1 cellular context compared by ENCODE assay signal in the genomic region with DNA sequence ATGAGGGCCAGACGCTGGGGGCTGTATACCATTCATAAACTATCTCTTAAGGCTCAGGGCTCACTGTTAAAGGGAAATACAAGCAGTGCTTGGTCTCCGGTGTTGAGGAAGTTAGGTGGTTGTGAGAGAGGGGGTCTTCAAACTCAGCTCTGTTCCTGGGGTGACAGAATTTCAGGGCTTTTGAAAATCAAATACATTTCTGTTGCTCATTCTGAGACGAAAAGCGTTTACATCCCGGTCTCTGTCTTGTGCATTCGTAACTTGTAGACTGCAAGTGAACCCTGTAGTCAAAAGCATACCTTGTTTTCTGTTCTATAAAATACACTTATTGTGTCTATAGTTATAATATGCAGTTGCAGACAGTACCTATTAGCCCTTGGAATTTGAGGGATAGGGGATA.
TF ChIP-seq lines count a peak whose summit lies in the region.

No MANE protein-coding gene starts in this region.

TF ChIP-seq in IMR-90, 13 proteins besides CTCF, POLR2A, EP300 and RAD21:
- TF ChIP-seq RCOR1 (IDR thresholded peaks at IDR 0.05; ENCODE audit: insufficient replicate concordance, low read length) (no peak), USF2 (IDR thresholded peaks at IDR 0.05; ENCODE audit: low read depth, low read length) (no peak), NFE2L2 (IDR thresholded peaks at IDR 0.05; ENCODE audit: low read depth, low read length) (no peak), MAFK (IDR thresholded peaks at IDR 0.05; ENCODE audit: low read depth, low read length) (no peak), CEBPB (IDR thresholded peaks at IDR 0.05; ENCODE audit: low read depth, low read length) (no peak), MXI1 (IDR thresholded peaks at IDR 0.05; ENCODE audit: borderline replicate concordance, low read depth, low read length) (no peak), ELK1 (IDR thresholded peaks at IDR 0.05; ENCODE audit: borderline replicate concordance, low read depth, low read length) (no peak), RFX5 (IDR thresholded peaks at IDR 0.05; ENCODE audit: low read depth, low read length) (no peak), BHLHE40 (IDR thresholded peaks at IDR 0.05; ENCODE audit: low read depth, low read length) (no peak), FOS (IDR thresholded peaks at IDR 0.05; ENCODE audit: low read depth, low read length) (no peak), CHD1 (IDR thresholded peaks at IDR 0.05; ENCODE audit: low read depth, low read length) (no peak), MAZ (IDR thresholded peaks at IDR 0.05; ENCODE audit: borderline replicate concordance, low read depth, low read length) (no peak), SMC3 (IDR thresholded peaks at IDR 0.05; ENCODE audit: low read depth, low read length) (no peak)
